In the genomic region with DNA sequence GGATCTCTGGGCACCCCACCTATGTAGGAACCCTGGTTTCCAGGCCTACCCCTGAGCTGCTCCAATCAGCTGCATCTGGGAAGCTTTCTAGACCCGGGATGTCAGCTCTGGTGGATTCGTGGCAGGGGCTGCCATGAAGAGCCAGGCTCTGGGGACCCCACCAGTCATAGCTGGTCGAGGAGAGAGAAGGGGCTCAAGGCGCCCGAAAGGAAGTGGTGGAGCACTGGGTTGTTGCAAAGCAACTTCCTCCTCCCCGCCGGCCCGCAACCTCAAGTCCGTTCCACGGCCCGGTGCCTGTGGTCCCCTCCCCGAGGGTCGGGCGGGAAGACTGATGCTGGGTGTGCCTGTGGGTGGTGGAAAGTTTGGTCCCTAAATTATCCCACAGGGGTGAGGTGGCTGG, we compare ENCODE assay signal across 11 cellular contexts. TPM values are rescaled to one million over a fixed set of nuclear protein-coding genes. Genes with fewer than 3 reads are reported as not detected.
A peak's percentile ranks its signal among the peaks of the same experiment; 100 is the strongest.
DNase-seq lines count a peak whose midpoint lies in the region; ATAC-seq, FAIRE-seq and TF ChIP-seq lines count a peak whose summit lies in the region.
"Had no signal": no experiment of that assay in that cellular context is flagged by ENCODE, and none has a peak within 500 bp of the region (broad histone marks: within the 10 kb centered on the region; RNA-seq: fewer than 3 reads in every experiment).

No MANE protein-coding gene starts in this region.

- H3K79me2 ChIP-seq in mesendoderm (ENCODE audit: control insufficient read depth, insufficient read depth, low read length) = no peaks in the 10 kb centered on the region

- no peak overlapping the region for H3K23ac ChIP-seq in mesendoderm (ENCODE audit: low read length)

- no peaks in the 10 kb centered on the region for H3K9me3 ChIP-seq in CD4-positive, alpha-beta T cell (ENCODE audit: control insufficient read depth, low read length)
- H3K9me3 ChIP-seq: SK-N-SH had no signal

- no peak overlapping the region for H3K27ac ChIP-seq in CD4-positive, alpha-beta T cell (ENCODE audit: low read depth, low read length)
- H3K27ac ChIP-seq in mesendoderm (ENCODE audit: low read depth, low read length) = no peak overlapping the region
- H3K27ac ChIP-seq in foreskin keratinocyte = no peak overlapping the region

- H3K4me3 Mint-ChIP-seq in CD4-positive, alpha-beta T cell = peak overlapping the region; percentile 32
- H3K4me3 Mint-ChIP-seq in activated CD8-positive, alpha-beta T cell treated with anti-CD3 and anti-CD28 coated beads, Interleukin-2, amount 10 ng/mL, durations not matched to agents 7 days and 5 days = peak overlapping the region; percentile 61

- no peak overlapping the region for H2BK15ac ChIP-seq in mesendoderm (replicated peaks; ENCODE audit: low read depth)

- peak overlapping the region; percentile 53 for H3K56ac ChIP-seq in mesendoderm (ENCODE audit: low read length)

- no peak overlapping the region for H3K9ac ChIP-seq in mesendoderm (ENCODE audit: low read length)
- H3K9ac ChIP-seq: SK-N-SH had no signal

- no peaks in the 10 kb centered on the region for H3K9me3 Mint-ChIP-seq in CD4-positive, alpha-beta T cell
- no peaks in the 10 kb centered on the region for H3K9me3 Mint-ChIP-seq in activated CD8-positive, alpha-beta T cell treated with anti-CD3 and anti-CD28 coated beads, Interleukin-2, amount 10 ng/mL, durations not matched to agents 7 days and 5 days (ENCODE audit: insufficient read depth)

- H3K4me1 Mint-ChIP-seq in CD4-positive, alpha-beta T cell (ENCODE audit: low read depth) = peaks cover 71% of the 10 kb centered on the region
- peaks cover 82% of the 10 kb centered on the region for H3K4me1 Mint-ChIP-seq in activated CD8-positive, alpha-beta T cell treated with anti-CD3 and anti-CD28 coated beads, Interleukin-2, amount 10 ng/mL, durations not matched to agents 7 days and 5 days (ENCODE audit: low read depth)

- no peaks in the 10 kb centered on the region for H3K36me3 Mint-ChIP-seq in CD4-positive, alpha-beta T cell (ENCODE audit: low read depth)
- no peaks in the 10 kb centered on the region for H3K36me3 Mint-ChIP-seq in activated CD8-positive, alpha-beta T cell treated with anti-CD3 and anti-CD28 coated beads, Interleukin-2, amount 10 ng/mL, durations not matched to agents 7 days and 5 days (ENCODE audit: low read depth)

- H3K36me3 ChIP-seq in mesendoderm (ENCODE audit: control insufficient read depth, insufficient read depth, low read length) = no peaks in the 10 kb centered on the region

- H4K8ac ChIP-seq in mesendoderm (ENCODE audit: low read depth, low read length) = no peak overlapping the region

- intact Hi-C loops in CD4-positive, alpha-beta T cell (cut with DNase I, micrococcal nuclease) = no loop called here

- H3K4me3 ChIP-seq in mesendoderm (ENCODE audit: low read length) = no peak overlapping the region

- no peaks in the 10 kb centered on the region for H3K79me1 ChIP-seq in mesendoderm (ENCODE audit: low read length)

- H3K27ac Mint-ChIP-seq in CD4-positive, alpha-beta T cell = no peak overlapping the region
- peak overlapping the region; percentile 92 for H3K27ac Mint-ChIP-seq in activated CD8-positive, alpha-beta T cell treated with anti-CD3 and anti-CD28 coated beads, Interleukin-2, amount 10 ng/mL, durations not matched to agents 7 days and 5 days

- DNase-seq in CD4-positive, alpha-beta T cell = no peak
- DNase-seq in GM19239 (ENCODE audit: insufficient read length, low spot score) (no peak), mesendoderm (no peak), GM13976 (ENCODE audit: low spot score) (no peak), foreskin keratinocyte (no peak)
- DNase-seq in activated CD8-positive, alpha-beta T cell treated with anti-CD3 and anti-CD28 coated beads, Interleukin-2, amount 10 ng/mL, durations not matched to agents 7 days and 5 days = peak; percentile 59
- DNase-seq: DMS153, SK-N-SH, small intestine had no signal

- H3K18ac ChIP-seq in mesendoderm (ENCODE audit: low read length) = no peak overlapping the region

- no peak overlapping the region for H2AK5ac ChIP-seq in mesendoderm (ENCODE audit: low read length)

- H3K4me2 ChIP-seq in mesendoderm (ENCODE audit: low read length) = no peak overlapping the region
- H3K4me2 ChIP-seq: SK-N-SH had no signal

- no peak overlapping the region for H2BK120ac ChIP-seq in mesendoderm (ENCODE audit: low read depth, low read length)

- CTCF ChIA-PET in CD4-positive, alpha-beta T cell (lab: Charles Lee) = interaction anchor here (1.8 kb wide), 1 partner anchor 29 kb away, joined by 5 read pairs; the partner anchor contains the start of gene TBX21
- CTCF ChIA-PET in activated CD8-positive, alpha-beta T cell treated with anti-CD3 and anti-CD28 coated beads, Interleukin-2, amount 10 ng/mL, durations not matched to agents 7 days and 5 days (lab: Charles Lee) = interaction anchor here (0.7 to 12.8 kb wide), 4 partner anchors 15 to 86 kb away, joined by 3 to 474 read pairs (median 8); partner anchors contain the start of gene TBX21

- no peak for TF ChIP-seq CTCF in CD4-positive, alpha-beta T cell (IDR thresholded peaks at IDR 0.05)
- no peak for TF ChIP-seq CTCF in GM13976 (IDR thresholded peaks at IDR 0.05; ENCODE audit: borderline replicate concordance, control extremely low read depth, extremely low read depth, insufficient read depth, missing control alignments)
- TF ChIP-seq CTCF in foreskin keratinocyte (conservative IDR thresholded peaks at IDR 0.05) = no peak

- H3K4me1 ChIP-seq in mesendoderm (ENCODE audit: control insufficient read depth, low read depth, low read length) (peaks cover 20% of the 10 kb centered on the region), foreskin keratinocyte (no peaks in the 10 kb centered on the region)

- no CpG with 5 or more reads among the region's 14 CpGs for WGBS in mesendoderm (ENCODE audit: extremely low coverage, insufficient coverage, low lambda C conversion rate)

- ATAC-seq in CD4-positive, alpha-beta T cell (ENCODE audit: poor library complexity) = no peak
- peak; percentile 3 for ATAC-seq in activated CD8-positive, alpha-beta T cell treated with anti-CD3 and anti-CD28 coated beads, Interleukin-2, amount 10 ng/mL, durations not matched to agents 7 days and 5 days
- ATAC-seq in GM19395 (IDR thresholded peaks at IDR 0.05; ENCODE audit: unreplicated experiment) = no peak
- ATAC-seq in foreskin keratinocyte = no peak

- H3K27me3 Mint-ChIP-seq in CD4-positive, alpha-beta T cell = no peaks in the 10 kb centered on the region
- H3K27me3 Mint-ChIP-seq in activated CD8-positive, alpha-beta T cell treated with anti-CD3 and anti-CD28 coated beads, Interleukin-2, amount 10 ng/mL, durations not matched to agents 7 days and 5 days (ENCODE audit: low read depth) = no peaks in the 10 kb centered on the region

- no peaks in the 10 kb centered on the region for H3K27me3 ChIP-seq in CD4-positive, alpha-beta T cell (ENCODE audit: control insufficient read depth, insufficient read depth, low read length)
- H3K27me3 ChIP-seq in mesendoderm (ENCODE audit: insufficient read depth, low read length, poor library complexity) (no peaks in the 10 kb centered on the region), foreskin keratinocyte (no peaks in the 10 kb centered on the region)

- H3K4ac ChIP-seq in mesendoderm (ENCODE audit: low read depth, low read length) = no peak overlapping the region

- POLR2A ChIA-PET in CD4-positive, alpha-beta T cell (lab: Charles Lee) = interaction anchor here (0.6 to 1.6 kb wide), 3 partner anchors 16 to 282 kb away, joined by 3 to 7 read pairs (median 3); partner anchors contain the start of gene KPNB1
- POLR2A ChIA-PET in activated CD8-positive, alpha-beta T cell treated with anti-CD3 and anti-CD28 coated beads, Interleukin-2, amount 10 ng/mL, durations not matched to agents 7 days and 5 days (lab: Charles Lee) = interaction anchor here (1.0 to 1.7 kb wide), 4 partner anchors 17 to 32 kb away, joined by 3 to 11 read pairs (median 4); partner anchors contain the start of gene TBX21

- in situ Hi-C loops in GM13976 (cut with MboI; ENCODE audit: low sequenced_read_pairs, unreplicated experiment) = no loop called here

- H2BK5ac ChIP-seq in mesendoderm (ENCODE audit: low read length) = no peak overlapping the region

- FAIRE-seq in GM19239 (lab: Jason Lieb, UNC) = peak; percentile 96
- FAIRE-seq: small intestine had no signal

- no peak overlapping the region for H4K5ac ChIP-seq in mesendoderm (ENCODE audit: low read length)

RNA-seq across cellular contexts. Expression of gene TBKBP1, which starts 10.2 kb away (rescaled TPM):
- 1 to 10 TPM; 2.4 to 3.0 TPM for total RNA-seq in CD4-positive, alpha-beta T cell
- total RNA-seq in activated CD8-positive, alpha-beta T cell treated with anti-CD3 and anti-CD28 coated beads, Interleukin-2, amount 10 ng/mL, durations not matched to agents 7 days and 5 days = 1 to 10 TPM; 2.4 to 3.7 TPM
- polyA plus RNA-seq in mesendoderm (2013, experiment 1 of 2) = 8.1 TPM
- 7.0 TPM for polyA plus RNA-seq in mesendoderm (2013, experiment 2 of 2)
- 7.3 and 8.7 TPM in 2 replicates for total RNA-seq in foreskin keratinocyte
- polyA plus RNA-seq in foreskin keratinocyte = 6.2 and 6.9 TPM in 2 replicates

RNA-seq across cellular contexts. Expression of gene TBX21, which starts 28.9 kb away (rescaled TPM):
- total RNA-seq in CD4-positive, alpha-beta T cell = 10 to 100 TPM; 10.6 to 12.3 TPM
- total RNA-seq in activated CD8-positive, alpha-beta T cell treated with anti-CD3 and anti-CD28 coated beads, Interleukin-2, amount 10 ng/mL, durations not matched to agents 7 days and 5 days = 10 to 100 TPM; 27.4 to 27.5 TPM
- polyA plus RNA-seq in mesendoderm (2013, experiment 1 of 2) = 0.01 TPM
- polyA plus RNA-seq in mesendoderm (2013, experiment 2 of 2) = 0.04 TPM
- not detected in 2 replicates for total RNA-seq in foreskin keratinocyte
- not detected in 2 replicates for polyA plus RNA-seq in foreskin keratinocyte
- total RNA-seq: NCI-H460 had no signal
- polyA plus RNA-seq: SK-N-SH had no signal

RNA-seq across cellular contexts. Expression of gene KPNB1, which starts 54.4 kb away (rescaled TPM):
- total RNA-seq in CD4-positive, alpha-beta T cell = 100 to 1,000 TPM; 145 to 151 TPM
- 100 to 1,000 TPM; 413 to 427 TPM for total RNA-seq in activated CD8-positive, alpha-beta T cell treated with anti-CD3 and anti-CD28 coated beads, Interleukin-2, amount 10 ng/mL, durations not matched to agents 7 days and 5 days
- 345 TPM for polyA plus RNA-seq in mesendoderm (2013, experiment 1 of 2)
- polyA plus RNA-seq in mesendoderm (2013, experiment 2 of 2) = 347 TPM
- 313 and 344 TPM in 2 replicates for total RNA-seq in foreskin keratinocyte
- 75.6 and 107 TPM in 2 replicates for polyA plus RNA-seq in foreskin keratinocyte

Comparison
In these comparisons a context has a peak if more than half of its experiments do, and no peak if none do; other contexts are left out.
1. RNA of gene TBX21, which starts 28.9 kb away (total RNA-seq): 27.4 to 27.5 TPM in activated CD8-positive, alpha-beta T cell treated with anti-CD3 and anti-CD28 coated beads, Interleukin-2, amount 10 ng/mL, durations not matched to agents 7 days and 5 days and 10.6 to 12.3 TPM in CD4-positive, alpha-beta T cell; not detected in foreskin keratinocyte; every median in the first group is over 10 times any median in the second.